Comparison of ENCODE assay signal across 8 cellular contexts in genomic region chr5:67221487-67222242, GRCh38. TPM values are rescaled to one million over a fixed set of nuclear protein-coding genes. Genes with fewer than 3 reads are reported as not detected.
DNase-seq lines count a peak whose midpoint lies in the region; ATAC-seq and TF ChIP-seq lines count a peak whose summit lies in the region.

No MANE protein-coding gene starts in this region.

- peaks cover 56 to 67% (median 63%) of the 10 kb centered on the region in 3 donors for H3K4me1 Mint-ChIP-seq in CD8-positive, alpha-beta memory T cell
- H3K4me1 Mint-ChIP-seq in Caco-2 (ENCODE audit: low read depth, unreplicated experiment) (no peaks in the 10 kb centered on the region), mesothelial cell of epicardium (no peaks in the 10 kb centered on the region)

- no peaks in the 10 kb centered on the region for H3K79me2 ChIP-seq in SK-N-SH (ENCODE audit: insufficient read depth)

- peak; percentile 18 to 70 (median 57) for DNase-seq in CD8-positive, alpha-beta memory T cell
- peak; percentile 24 for DNase-seq in activated CD8-positive, alpha-beta memory T cell treated with anti-CD3 and anti-CD28 coated beads, Interleukin-2, amount 50 U/mL, for 4 hours
- DNase-seq in pons (ENCODE audit: low spot score) = peak; percentile 48
- DNase-seq in Caco-2 = no peak
- DNase-seq in mesothelial cell of epicardium (ENCODE audit: low spot score in 2 of 2, unreplicated experiment in 2 of 2) = no peak
- no peak for DNase-seq in SK-N-SH

- POLR2A ChIA-PET in CD8-positive, alpha-beta memory T cell (lab: Charles Lee) = no interaction called here
- POLR2A ChIA-PET in Caco-2 (lab: Charles Lee) (no interaction called here), SK-N-SH (lab: Yijun Ruan, JAX) (no interaction called here)

- no peak overlapping the region for H3K27ac ChIP-seq in CD8-positive, alpha-beta memory T cell (ENCODE audit: low read depth, low read length)
- no peak overlapping the region for H3K27ac ChIP-seq in SK-N-SH (ENCODE audit: low read depth in 2 of 2, low read length in 1 of 2)

- no peak overlapping the region for H3K4me2 ChIP-seq in SK-N-SH

- no peak for TF ChIP-seq EP300 in SK-N-SH (IDR thresholded peaks at IDR 0.05; ENCODE audit: borderline replicate concordance in 1 of 2, low read depth in 1 of 2, low read length in 1 of 2)

- H3K9me3 Mint-ChIP-seq in CD8-positive, alpha-beta memory T cell = no peaks in the 10 kb centered on the region
- H3K9me3 Mint-ChIP-seq in Caco-2 (ENCODE audit: unreplicated experiment) = no peaks in the 10 kb centered on the region
- no peaks in the 10 kb centered on the region for H3K9me3 Mint-ChIP-seq in mesothelial cell of epicardium

- H3K4me3 ChIP-seq in CD8-positive, alpha-beta memory T cell (ENCODE audit: low read length) = peak overlapping the region; percentile 11
- H3K4me3 ChIP-seq in Caco-2 (ENCODE audit: low read depth, low read length) (no peak overlapping the region), SK-N-SH (ENCODE audit: low read depth in 2 of 2, low read length in 1 of 2) (no peak overlapping the region)

- intact Hi-C loops in Caco-2 (cut with micrococcal nuclease; ENCODE audit: unreplicated experiment) = no loop called here

- no peaks in the 10 kb centered on the region for H3K27me3 ChIP-seq in CD8-positive, alpha-beta memory T cell (ENCODE audit: insufficient read depth, low read length, poor library complexity, severe bottlenecking)
- H3K27me3 ChIP-seq in Caco-2 (replicated peaks; ENCODE audit: control insufficient read depth, insufficient read depth, low read length) (no peaks in the 10 kb centered on the region), SK-N-SH (ENCODE audit: insufficient read depth) (no peaks in the 10 kb centered on the region)

- H2AFZ ChIP-seq in SK-N-SH (ENCODE audit: low read depth) = no peak overlapping the region

- CTCF ChIA-PET in CD8-positive, alpha-beta memory T cell (lab: Charles Lee) = interaction anchor here (0.6 to 2.4 kb wide), 15 partner anchors 8 to 1051 kb away, joined by 3 to 12 read pairs (median 4); no protein-coding TSS in a partner anchor
- CTCF ChIA-PET in Caco-2 (lab: Charles Lee) (no interaction called here), SK-N-SH (lab: Yijun Ruan, JAX) (interaction anchor here (0.7 to 1.2 kb wide), 4 partner anchors 8 to 913 kb away, joined by 3 read pairs; no protein-coding TSS in a partner anchor)

- no peaks in the 10 kb centered on the region for H4K20me1 ChIP-seq in SK-N-SH (ENCODE audit: insufficient read depth)

- H3K9me3 ChIP-seq in CD8-positive, alpha-beta memory T cell (ENCODE audit: low read length) = no peaks in the 10 kb centered on the region
- no peaks in the 10 kb centered on the region for H3K9me3 ChIP-seq in Caco-2
- H3K9me3 ChIP-seq in SK-N-SH = no peaks in the 10 kb centered on the region

- no peak overlapping the region for H3K9ac ChIP-seq in SK-N-SH

- no peak for TF ChIP-seq RAD21 in SK-N-SH (IDR thresholded peaks at IDR 0.05; ENCODE audit: low read length)

- peaks cover 0 to 4% of the 10 kb centered on the region in 2 donors for H3K27me3 Mint-ChIP-seq in CD8-positive, alpha-beta memory T cell
- H3K27me3 Mint-ChIP-seq in Caco-2 (ENCODE audit: insufficient read depth, unreplicated experiment) (no peaks in the 10 kb centered on the region), mesothelial cell of epicardium (ENCODE audit: low read depth) (peaks cover 11% of the 10 kb centered on the region)

- no peaks in the 10 kb centered on the region for H3F3A ChIP-seq in SK-N-SH (replicated peaks; ENCODE audit: insufficient read depth)

- H3K36me3 Mint-ChIP-seq in CD8-positive, alpha-beta memory T cell = peaks cover 0 to 6% (median 0%) of the 10 kb centered on the region in 3 donors
- H3K36me3 Mint-ChIP-seq in Caco-2 (ENCODE audit: insufficient read depth, unreplicated experiment) (no peaks in the 10 kb centered on the region), mesothelial cell of epicardium (no peaks in the 10 kb centered on the region)

- H3K27ac Mint-ChIP-seq in CD8-positive, alpha-beta memory T cell = peak overlapping the region; percentile 86 to 100 (median 92)
- no peak overlapping the region for H3K27ac Mint-ChIP-seq in Caco-2 (ENCODE audit: unreplicated experiment)
- H3K27ac Mint-ChIP-seq in mesothelial cell of epicardium = no peak overlapping the region

- TF ChIP-seq CTCF in Caco-2 (IDR thresholded peaks at IDR 0.05; ENCODE audit: insufficient read depth in 1 of 2, low read depth in 1 of 2, low read length in 1 of 2, severe bottlenecking in 1 of 2, unreplicated experiment in 1 of 2) (no peak), mesothelial cell of epicardium (IDR thresholded peaks at IDR 0.05; ENCODE audit: unreplicated experiment) (no peak), SK-N-SH (IDR thresholded peaks at IDR 0.05) (no peak)

- H3K4me3 Mint-ChIP-seq in CD8-positive, alpha-beta memory T cell = peak overlapping the region; percentile 22 to 83 (median 75)
- no peak overlapping the region for H3K4me3 Mint-ChIP-seq in Caco-2 (ENCODE audit: unreplicated experiment)
- no peak overlapping the region for H3K4me3 Mint-ChIP-seq in mesothelial cell of epicardium

- H3K9me2 ChIP-seq in SK-N-SH = no peaks in the 10 kb centered on the region

- BruUV-seq in Caco-2 (replicated peaks; lab: Mats Ljungman, UMichigan) = no TSS peak

- 88% methylated on average over 9 of the region's 9 CpGs for WGBS in SK-N-SH (ENCODE audit: low lambda C conversion rate)

- no peaks in the 10 kb centered on the region for H3K36me3 ChIP-seq in CD8-positive, alpha-beta memory T cell (ENCODE audit: insufficient read depth, low read length)
- H3K36me3 ChIP-seq in Caco-2 (ENCODE audit: control insufficient read depth, insufficient read depth, low read length) (no peaks in the 10 kb centered on the region), SK-N-SH (replicated peaks in 1 of 2; ENCODE audit: control insufficient read depth in 1 of 2, insufficient read depth in 2 of 2, low read length in 1 of 2) (no peaks in the 10 kb centered on the region)

- peaks cover 55% of the 10 kb centered on the region for H3K4me1 ChIP-seq in CD8-positive, alpha-beta memory T cell (ENCODE audit: insufficient read depth, low read length)
- H3K4me1 ChIP-seq in Caco-2 (no peaks in the 10 kb centered on the region), SK-N-SH (ENCODE audit: control insufficient read depth in 1 of 2, insufficient read depth in 2 of 2, low read depth in 1 of 2, low read length in 1 of 2) (peaks cover 0 to 3% of the 10 kb centered on the region in 2 experiments; a peak in 1 of 4 replicates)

- ATAC-seq in GM19455 (IDR thresholded peaks at IDR 0.05; ENCODE audit: unreplicated experiment) (peak; percentile 93), HG03442 (IDR thresholded peaks at IDR 0.05; ENCODE audit: unreplicated experiment) (peak; percentile 97)

TF ChIP-seq in SK-N-SH, 30 proteins besides CTCF, POLR2A, EP300 and RAD21:
- TF ChIP-seq FOXJ3 (CRISPR knock-in tag; IDR thresholded peaks at IDR 0.05) = no peak
- no peak for TF ChIP-seq MEF2A (IDR thresholded peaks at IDR 0.05; ENCODE audit: borderline replicate concordance, low read depth)
- TF ChIP-seq JUND (IDR thresholded peaks at IDR 0.05) = no peak
- TF ChIP-seq, protein P1, sequence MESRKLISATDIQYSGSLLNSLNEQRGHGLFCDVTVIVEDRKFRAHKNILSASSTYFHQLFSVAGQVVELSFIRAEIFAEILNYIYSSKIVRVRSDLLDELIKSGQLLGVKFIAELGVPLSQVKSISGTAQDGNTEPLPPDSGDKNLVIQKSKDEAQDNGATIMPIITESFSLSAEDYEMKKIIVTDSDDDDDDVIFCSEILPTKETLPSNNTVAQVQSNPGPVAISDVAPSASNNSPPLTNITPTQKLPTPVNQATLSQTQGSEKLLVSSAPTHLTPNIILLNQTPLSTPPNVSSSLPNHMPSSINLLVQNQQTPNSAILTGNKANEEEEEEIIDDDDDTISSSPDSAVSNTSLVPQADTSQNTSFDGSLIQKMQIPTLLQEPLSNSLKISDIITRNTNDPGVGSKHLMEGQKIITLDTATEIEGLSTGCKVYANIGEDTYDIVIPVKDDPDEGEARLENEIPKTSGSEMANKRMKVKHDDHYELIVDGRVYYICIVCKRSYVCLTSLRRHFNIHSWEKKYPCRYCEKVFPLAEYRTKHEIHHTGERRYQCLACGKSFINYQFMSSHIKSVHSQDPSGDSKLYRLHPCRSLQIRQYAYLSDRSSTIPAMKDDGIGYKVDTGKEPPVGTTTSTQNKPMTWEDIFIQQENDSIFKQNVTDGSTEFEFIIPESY (IDR thresholded peaks at IDR 0.05; ENCODE audit: borderline replicate concordance, low read depth) = no peak
- TF ChIP-seq TCF12 (IDR thresholded peaks at IDR 0.05) = no peak
- TF ChIP-seq YY1 (IDR thresholded peaks at IDR 0.05; ENCODE audit: low read depth) = no peak
- TF ChIP-seq IRF3 (IDR thresholded peaks at IDR 0.05; ENCODE audit: low read depth, low read length) = no peak
- no peak for TF ChIP-seq MAX (IDR thresholded peaks at IDR 0.05; ENCODE audit: low read depth)
- no peak for TF ChIP-seq GABPA (IDR thresholded peaks at IDR 0.05; ENCODE audit: low read depth)

RNA-seq across cellular contexts. Expression of gene CD180, which starts 25.1 kb away (rescaled TPM):
- under 1 TPM; 0.24 to 0.27 TPM for total RNA-seq in CD8-positive, alpha-beta memory T cell
- not detected for polyA plus RNA-seq in CD8-positive, alpha-beta memory T cell
- total RNA-seq in Caco-2 (2022) (not detected in 2 replicates), mesothelial cell of epicardium (not detected in 3 replicates)
- polyA plus RNA-seq in SK-N-SH (2012; rRNA removed) = 0.02 TPM in 2 replicates
- polyA plus RNA-seq in SK-N-SH (2012; cell fraction: cytosol; rRNA removed) = 0.01 and 0.03 TPM in 2 replicates
- 0.01 TPM in 2 replicates for polyA plus RNA-seq in SK-N-SH (2012; cell fraction: nucleus; rRNA removed)

Comparison
In these comparisons a context has a peak if more than half of its experiments do, and no peak if none do; other contexts are left out.
1. DNase-seq: peak in CD8-positive, alpha-beta memory T cell (5 of 5), activated CD8-positive, alpha-beta memory T cell treated with anti-CD3 and anti-CD28 coated beads, Interleukin-2, amount 50 U/mL, for 4 hours (single experiment) and pons (single experiment); none in Caco-2 (0 of 2), mesothelial cell of epicardium (0 of 2) and SK-N-SH (single experiment).
2. H3K27ac Mint-ChIP-seq: peak in CD8-positive, alpha-beta memory T cell (8 of 8); none in Caco-2 (single experiment) and mesothelial cell of epicardium (single experiment).
3. H3K4me3 Mint-ChIP-seq: peak in CD8-positive, alpha-beta memory T cell (7 of 7); none in Caco-2 (single experiment) and mesothelial cell of epicardium (single experiment).